ENCODE assay signal across 12 cellular contexts in the genomic region with DNA sequence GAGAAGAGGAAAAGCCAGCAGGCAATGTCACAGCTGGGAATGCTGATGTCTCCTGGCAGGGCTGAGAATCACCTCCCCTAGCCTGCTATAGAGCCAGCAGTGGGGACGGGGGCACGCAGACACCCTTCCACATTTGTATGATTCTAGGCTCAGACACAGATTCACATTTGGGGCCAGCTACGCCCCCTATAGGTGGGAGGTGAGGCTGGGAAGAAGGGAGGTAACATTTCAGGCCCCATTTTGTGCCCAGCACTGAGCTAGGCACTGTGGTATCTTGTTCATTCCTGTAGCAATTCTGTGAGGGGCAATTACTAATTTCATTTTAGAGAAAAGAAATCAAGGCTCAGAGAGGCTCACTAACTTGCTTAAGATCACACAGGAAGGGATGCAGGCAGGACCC. TPM values are rescaled to one million over a fixed set of nuclear protein-coding genes. Genes with fewer than 3 reads are reported as not detected.
DNase-seq lines count a peak whose midpoint lies in the region; ATAC-seq and TF ChIP-seq lines count a peak whose summit lies in the region.
"Had no signal": no experiment of that assay in that cellular context is flagged by ENCODE, and none has a peak within 500 bp of the region (broad histone marks: within the 10 kb centered on the region; RNA-seq: fewer than 3 reads in every experiment).

No MANE protein-coding gene starts in this region.

- peaks cover 3 to 23% of the 10 kb centered on the region in 2 donors for H3K36me3 Mint-ChIP-seq in CD14-positive monocyte

- no peak overlapping the region for H3K27ac Mint-ChIP-seq in CD14-positive monocyte

- peaks cover 41% of the 10 kb centered on the region for H3K4me1 Mint-ChIP-seq in CD14-positive monocyte

- H3K4me3 Mint-ChIP-seq in CD14-positive monocyte, result peak overlapping the region in 1 of 2 donors; percentile 30

- no peak for DNase-seq in CD14-positive monocyte (ENCODE audit: low spot score)
- DNase-seq in iPS-NIHi11 (ENCODE audit: low spot score), result peak; percentile 25
- DNase-seq in cerebellum (ENCODE audit: low spot score), result no peak
- DNase-seq: activated CD4-positive, CD25-positive, alpha-beta regulatory T cell treated with anti-CD3 and anti-CD28 coated beads, Interleukin-2, amount 50 U/mL, for 72 hours; left ventricle myocardium superior; NCI-H187 treated with DMSO at 0.1 percent for 48 hours; pancreas had no signal

- peaks cover 0 to 3% (median 0%) of the 10 kb centered on the region in 3 donors for H3K27me3 Mint-ChIP-seq in CD14-positive monocyte (ENCODE audit: low read depth in 3 of 3)

- no peak overlapping the region for H3K4me3 ChIP-seq in WI38 (ENCODE audit: low read depth, low read length)
- H3K4me3 ChIP-seq: pancreas had no signal

- intact Hi-C loops in CD14-positive monocyte (cut with micrococcal nuclease), result no loop called here

- peaks cover 30 to 39% (median 32%) of the 10 kb centered on the region in 7 donors for H3K9me3 Mint-ChIP-seq in CD14-positive monocyte

- ATAC-seq in GM19035 (IDR thresholded peaks at IDR 0.05; ENCODE audit: unreplicated experiment) (no peak), HG03521 (IDR thresholded peaks at IDR 0.05; ENCODE audit: unreplicated experiment) (no peak)
- ATAC-seq: esophagus mucosa, pancreas had no signal

- peak; percentile 29 for TF ChIP-seq CTCF in CD14-positive monocyte (IDR thresholded peaks at IDR 0.05)
- peak; percentile 46; the same call in 1 of the 2 replicates for TF ChIP-seq CTCF in GM12874 (IDR thresholded peaks at IDR 0.05; ENCODE audit: insufficient read depth, low read depth, low read length)
- TF ChIP-seq CTCF in WI38 (IDR thresholded peaks at IDR 0.05; ENCODE audit: low read depth, low read length), result peak; percentile 20; the same call in 1 of the 2 replicates

RNA-seq across cellular contexts. Expression of a gene that starts 15.9 kb away (rescaled TPM):
- polyA plus RNA-seq in CD14-positive monocyte, result 10 to 100 TPM; 21.9 to 25.6 TPM
- 39.3 TPM for total RNA-seq in cerebellum
